17 cellular contexts compared by ENCODE assay signal in the genomic region with DNA sequence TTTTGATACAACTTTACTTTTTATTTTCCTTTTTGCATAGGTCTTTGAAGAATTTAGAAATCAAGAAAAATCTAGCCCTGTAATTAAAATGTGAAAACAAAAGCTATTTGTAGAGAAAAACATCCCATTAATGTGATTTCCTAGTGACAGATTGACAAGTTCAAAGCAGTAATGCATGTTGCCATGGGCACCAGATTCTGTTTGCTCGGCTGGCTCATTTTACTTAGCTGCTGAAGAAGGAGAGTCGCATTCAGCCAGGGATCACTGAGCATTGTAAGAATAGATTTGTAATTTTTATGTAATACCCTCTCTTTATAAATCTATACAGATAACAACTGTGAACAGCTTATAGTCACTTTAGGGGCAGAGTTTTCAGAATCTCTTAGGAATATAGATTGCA. TPM values are rescaled to one million over a fixed set of nuclear protein-coding genes. Genes with fewer than 3 reads are reported as not detected.
A peak's percentile ranks its signal among the peaks of the same experiment; 100 is the strongest.
DNase-seq lines count a peak whose midpoint lies in the region; ATAC-seq lines count a peak whose summit lies in the region.
"Had no signal": no experiment of that assay in that cellular context is flagged by ENCODE, and none has a peak within 500 bp of the region (broad histone marks: within the 10 kb centered on the region; RNA-seq: fewer than 3 reads in every experiment).

No MANE protein-coding gene starts in this region.

- no peaks in the 10 kb centered on the region for H3K27me3 ChIP-seq in endocrine pancreas (ENCODE audit: control insufficient read depth, insufficient read depth, low read length)
- no peaks in the 10 kb centered on the region for H3K27me3 ChIP-seq in mesendoderm (ENCODE audit: insufficient read depth, low read length, poor library complexity)

- H3K4me1 ChIP-seq in endocrine pancreas (ENCODE audit: control insufficient read depth, insufficient read depth, low read length) (peaks cover 10% of the 10 kb centered on the region), mesendoderm (ENCODE audit: control insufficient read depth, low read depth, low read length) (no peaks in the 10 kb centered on the region)
- H3K4me1 ChIP-seq: heart left ventricle had no signal

- H3K9me3 ChIP-seq in endocrine pancreas (ENCODE audit: control insufficient read depth, low read length) = no peaks in the 10 kb centered on the region
- H3K9me3 ChIP-seq: heart left ventricle, prostate gland had no signal

- ATAC-seq in HG03039 (IDR thresholded peaks at IDR 0.05; ENCODE audit: unreplicated experiment) = no peak
- ATAC-seq: activated CD4-positive, CD25-positive, alpha-beta regulatory T cell treated with anti-CD3 and anti-CD28 coated beads, Interleukin-2, amount 50 U/mL, for 24 hours; heart left ventricle; T-helper 17 cell had no signal

- H4K8ac ChIP-seq in mesendoderm (ENCODE audit: low read depth, low read length) = no peak overlapping the region

- no peak overlapping the region for H2BK120ac ChIP-seq in mesendoderm (ENCODE audit: low read depth, low read length)

- H3K4me2 ChIP-seq in mesendoderm (ENCODE audit: low read length) = no peak overlapping the region

- H3K23ac ChIP-seq in mesendoderm (ENCODE audit: low read length) = no peak overlapping the region

- H2BK5ac ChIP-seq in mesendoderm (ENCODE audit: low read length) = no peak overlapping the region

- H3K18ac ChIP-seq in mesendoderm (ENCODE audit: low read length) = no peak overlapping the region

- no peaks in the 10 kb centered on the region for H3K36me3 ChIP-seq in endocrine pancreas (ENCODE audit: control insufficient read depth, insufficient read depth, low read length)
- H3K36me3 ChIP-seq in mesendoderm (ENCODE audit: control insufficient read depth, insufficient read depth, low read length) = no peaks in the 10 kb centered on the region
- H3K36me3 ChIP-seq: heart left ventricle, prostate gland had no signal

- H3K9ac ChIP-seq in endocrine pancreas (ENCODE audit: control insufficient read depth, insufficient read depth, low read length) = no peak overlapping the region
- H3K9ac ChIP-seq in mesendoderm (ENCODE audit: low read length) = no peak overlapping the region

- H3K56ac ChIP-seq in mesendoderm (ENCODE audit: low read length) = no peak overlapping the region

- no peak overlapping the region for H3K4ac ChIP-seq in mesendoderm (ENCODE audit: low read depth, low read length)

- H2BK15ac ChIP-seq in mesendoderm (replicated peaks; ENCODE audit: low read depth) = no peak overlapping the region

- no peak overlapping the region for H4K5ac ChIP-seq in mesendoderm (ENCODE audit: low read length)

- in situ Hi-C loops in G401 (cut with HindIII; ENCODE audit: low sequenced_read_pairs) = no loop called here

- DNase-seq in COLO668 (lab: John Stamatoyannopoulos, UW; ENCODE audit: unreplicated experiment) = peak; percentile 60
- peak; percentile 27 for DNase-seq in NCI-H1436 treated with DMSO at 0.1 percent for 48 hours (lab: John Stamatoyannopoulos, UW)
- DNase-seq in NCI-H510A (lab: John Stamatoyannopoulos, UW) = peak; percentile 27
- DNase-seq in G401 (ENCODE audit: low spot score) = no peak
- DNase-seq in iPS-NIHi11 (ENCODE audit: low spot score) = no peak
- DNase-seq in mesendoderm = no peak
- DNase-seq: CD4-positive, alpha-beta T cell; cortex of kidney; GDM1; heart left ventricle; MM.1S; SHP77 treated with DMSO at 0.1 percent for 48 hours; T-helper 17 cell had no signal

- no CpG with 5 or more reads among the region's 2 CpGs for WGBS in mesendoderm (ENCODE audit: extremely low coverage, insufficient coverage, low lambda C conversion rate)

- H3K4me3 ChIP-seq in endocrine pancreas (ENCODE audit: control insufficient read depth, insufficient read depth, low read length) (peak overlapping the region; percentile 83), mesendoderm (ENCODE audit: low read length) (no peak overlapping the region)
- H3K4me3 ChIP-seq: heart left ventricle, prostate gland had no signal

- H3K79me1 ChIP-seq in mesendoderm (ENCODE audit: low read length) = no peaks in the 10 kb centered on the region

- H3K79me2 ChIP-seq in mesendoderm (ENCODE audit: control insufficient read depth, insufficient read depth, low read length) = no peaks in the 10 kb centered on the region

- no peak overlapping the region for H3K27ac ChIP-seq in mesendoderm (ENCODE audit: low read depth, low read length)
- H3K27ac ChIP-seq: heart left ventricle, prostate gland had no signal

- no peak overlapping the region for H2AK5ac ChIP-seq in mesendoderm (ENCODE audit: low read length)

RNA-seq across cellular contexts. Expression of a gene that starts 28.5 kb away (rescaled TPM):
- 13.1 and 26.3 TPM in 2 replicates for total RNA-seq in G401 (2014; rRNA removed; shearing (Covaris generic))
- polyA plus RNA-seq in mesendoderm (2013, experiment 1 of 2) = 7.1 TPM
- polyA plus RNA-seq in mesendoderm (2013, experiment 2 of 2) = 6.2 TPM

RNA-seq across cellular contexts. Expression of a gene that starts 28.6 kb away (rescaled TPM):
- total RNA-seq in G401 (2014; rRNA removed; shearing (Covaris generic)) = 17.6 and 31.0 TPM in 2 replicates
- polyA plus RNA-seq in mesendoderm (2013, experiment 1 of 2) = 16.9 TPM
- polyA plus RNA-seq in mesendoderm (2013, experiment 2 of 2) = 15.5 TPM

Comparison
In these comparisons a context has a peak if more than half of its experiments do, and no peak if none do; other contexts are left out.
1. DNase-seq: peak in COLO668 (single experiment), NCI-H1436 treated with DMSO at 0.1 percent for 48 hours (single experiment) and NCI-H510A (single experiment); none in G401 (single experiment), iPS-NIHi11 (single experiment) and mesendoderm (single experiment).